1 cellular context compared by ENCODE assay signal in the genomic region with DNA sequence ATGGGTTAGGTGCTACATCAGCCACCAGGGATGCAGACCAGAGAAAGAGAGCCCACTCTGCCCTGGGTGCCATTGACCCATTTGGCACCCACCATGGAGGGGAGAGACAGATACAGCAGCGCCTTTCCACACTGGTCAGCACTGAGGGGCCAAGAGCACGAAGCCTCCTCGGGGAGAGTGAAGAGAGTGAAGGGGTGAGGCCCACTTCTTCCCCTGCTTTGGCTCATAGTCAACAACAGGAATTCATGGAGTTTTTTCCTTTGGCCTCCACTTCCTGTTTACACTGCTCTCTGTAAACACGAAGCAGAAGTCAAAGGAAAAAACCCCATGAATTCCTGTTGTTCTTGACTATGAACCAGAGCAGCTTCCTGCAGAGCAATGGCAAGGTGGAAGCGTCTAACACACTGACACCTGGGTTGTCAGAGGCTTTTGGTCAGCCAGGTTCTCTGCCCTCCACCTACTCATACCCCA.
TF ChIP-seq lines count a peak whose summit lies in the region.

No MANE protein-coding gene starts in this region.

TF ChIP-seq in IMR-90, 13 proteins besides CTCF, POLR2A, EP300 and RAD21:
- TF ChIP-seq MAZ (IDR thresholded peaks at IDR 0.05; ENCODE audit: borderline replicate concordance, low read depth, low read length) (no peak), USF2 (IDR thresholded peaks at IDR 0.05; ENCODE audit: low read depth, low read length) (no peak), BHLHE40 (IDR thresholded peaks at IDR 0.05; ENCODE audit: low read depth, low read length) (no peak), CHD1 (IDR thresholded peaks at IDR 0.05; ENCODE audit: low read depth, low read length) (no peak), MAFK (IDR thresholded peaks at IDR 0.05; ENCODE audit: low read depth, low read length) (no peak), MXI1 (IDR thresholded peaks at IDR 0.05; ENCODE audit: borderline replicate concordance, low read depth, low read length) (no peak)
